9 cellular contexts compared by ENCODE assay signal in the genomic region with DNA sequence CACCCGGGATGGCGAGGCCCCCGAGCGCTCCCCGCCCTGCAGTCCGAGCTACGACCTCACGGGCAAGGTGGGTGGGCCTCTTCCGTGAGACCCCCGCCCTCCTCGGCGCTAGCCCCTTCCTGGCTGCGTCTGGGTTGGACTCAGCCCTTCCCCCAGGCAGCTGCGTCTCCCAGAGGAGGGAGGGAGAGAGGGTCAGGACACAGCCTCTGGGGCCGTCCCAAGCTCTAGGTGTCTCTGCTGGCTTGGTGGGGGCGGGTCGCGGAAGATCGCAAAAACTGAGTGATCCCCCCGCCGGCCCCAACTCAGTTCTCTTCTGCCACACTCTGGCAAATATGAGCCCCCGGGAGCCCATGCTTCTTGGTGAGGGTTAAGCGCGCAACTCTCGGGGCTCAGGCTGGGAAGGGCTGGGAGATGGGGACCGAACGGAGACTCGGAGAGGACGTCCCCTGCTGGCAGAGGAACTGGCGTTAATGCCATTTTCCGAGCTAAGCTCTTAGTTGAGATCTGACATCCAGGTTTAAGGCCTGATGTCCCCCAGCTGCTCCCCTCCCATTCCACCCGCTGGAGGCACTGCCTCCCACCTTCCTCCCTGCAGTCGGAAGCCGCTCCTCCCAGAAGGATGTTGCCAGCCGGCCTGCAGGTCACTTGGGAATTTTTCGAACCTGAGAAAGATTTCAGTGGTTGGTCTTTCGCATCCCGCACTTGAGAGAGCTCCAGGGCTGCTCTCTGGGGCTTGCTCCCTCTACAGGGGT. TPM values are rescaled to one million over a fixed set of nuclear protein-coding genes. Genes with fewer than 3 reads are reported as not detected.
DNase-seq lines count a peak whose midpoint lies in the region; ATAC-seq, FAIRE-seq and TF ChIP-seq lines count a peak whose summit lies in the region.
"Had no signal": no experiment of that assay in that cellular context is flagged by ENCODE, and none has a peak within 500 bp of the region (broad histone marks: within the 10 kb centered on the region; RNA-seq: fewer than 3 reads in every experiment).

No MANE protein-coding gene starts in this region.

- H3K27me3 Mint-ChIP-seq in MCF 10A (ENCODE audit: insufficient read depth, unreplicated experiment), result peaks cover 24% of the 10 kb centered on the region

- peaks cover 60% of the 10 kb centered on the region for H3K27me3 ChIP-seq in PC-3 (ENCODE audit: low read length)
- peaks cover 6 to 39% of the 10 kb centered on the region in 2 experiments; a peak in 4 of 5 replicates for H3K27me3 ChIP-seq in HepG2 (ENCODE audit: control insufficient read depth in 1 of 2, insufficient read depth in 2 of 2, low read length in 2 of 2)
- no peaks in the 10 kb centered on the region for H3K27me3 ChIP-seq in thymus (ENCODE audit: control insufficient read depth, insufficient read depth)

- H3K4me1 ChIP-seq in PC-3 (ENCODE audit: insufficient read depth, low read length), result peaks cover 22% of the 10 kb centered on the region
- H3K4me1 ChIP-seq in HepG2 (ENCODE audit: insufficient read depth, low read length), result peaks cover 67% of the 10 kb centered on the region
- H3K4me1 ChIP-seq in thymus (ENCODE audit: control insufficient read depth, insufficient read depth, low read length), result peaks cover 28% of the 10 kb centered on the region

- H3K79me2 ChIP-seq in PC-3 (ENCODE audit: low read length) (no peaks in the 10 kb centered on the region), HepG2 (ENCODE audit: insufficient read depth, low read length) (no peaks in the 10 kb centered on the region)

- H4K20me1 ChIP-seq in PC-3 (ENCODE audit: low read length) (no peaks in the 10 kb centered on the region), HepG2 (ENCODE audit: insufficient read depth, low read length) (no peaks in the 10 kb centered on the region)

- H3K4me1 Mint-ChIP-seq in MCF 10A (ENCODE audit: insufficient read depth, unreplicated experiment), result no peaks in the 10 kb centered on the region

- no peaks in the 10 kb centered on the region for H3K36me3 Mint-ChIP-seq in MCF 10A (ENCODE audit: insufficient read depth, unreplicated experiment)

- TF ChIP-seq POLR2A in HepG2 (IDR thresholded peaks at IDR 0.05; ENCODE audit: insufficient read depth in 1 of 2, low read depth in 2 of 2, low read length in 2 of 2), result no peak

- in situ Hi-C loops in ACHN (cut with HindIII; ENCODE audit: low pct_ligation_motif_present, low pct_unique_long_range_greater_than_20kb, low sequenced_read_pairs), result no loop called here
- in situ Hi-C loops in GM13976 (cut with MboI; ENCODE audit: low sequenced_read_pairs, unreplicated experiment), result no loop called here
- in situ Hi-C loops in HepG2 (cut with HindIII; ENCODE audit: extremely low pct_ligation_motif_present, low pct_unique_long_range_greater_than_20kb), result loop anchor here (5.0 kb wide), 1 partner anchor 80 kb away; no protein-coding TSS in a partner anchor

- H3K9me3 ChIP-seq in PC-3 (ENCODE audit: low read length) (no peaks in the 10 kb centered on the region), HepG2 (ENCODE audit: low read length) (no peaks in the 10 kb centered on the region), thymus (ENCODE audit: control insufficient read depth) (no peaks in the 10 kb centered on the region)

- ATAC-seq in PC-3 (no peak; the same call in 1 of the 2 replicates), HepG2 (peak; percentile 45)

- H3K4me3 ChIP-seq in PC-3 (ENCODE audit: low read length), result no peak overlapping the region
- H3K4me3 ChIP-seq in HepG2 (replicated peaks in 1 of 3; ENCODE audit: insufficient read depth in 1 of 3, low read depth in 2 of 3, low read length in 3 of 3), result peak overlapping the region; percentile 39 to 78 (median 67)
- peak overlapping the region; percentile 71 for H3K4me3 ChIP-seq in thymus (ENCODE audit: low read length)

- H3K36me3 ChIP-seq in PC-3 (ENCODE audit: low read depth, low read length) (no peaks in the 10 kb centered on the region), HepG2 (replicated peaks in 1 of 2; ENCODE audit: control insufficient read depth in 1 of 2, insufficient read depth in 2 of 2, low read length in 2 of 2) (no peaks in the 10 kb centered on the region), thymus (ENCODE audit: control insufficient read depth, insufficient read depth) (no peaks in the 10 kb centered on the region)

- intact Hi-C loops in PC-3 (cut with micrococcal nuclease) (no loop called here), MCF 10A (cut with micrococcal nuclease) (loop anchor here (1.0 kb wide), 1 partner anchor 80 kb away; no protein-coding TSS in a partner anchor), HepG2 (cut with micrococcal nuclease; ENCODE audit: unreplicated experiment) (no loop called here), posterior vena cava (cut with DNase I) (no loop called here)

- no peak overlapping the region for H3K27ac Mint-ChIP-seq in MCF 10A (ENCODE audit: low read depth, unreplicated experiment)

- H2AFZ ChIP-seq in PC-3 (ENCODE audit: low read length), result no peak overlapping the region
- H2AFZ ChIP-seq in HepG2 (ENCODE audit: low read length), result no peak overlapping the region

- no peaks in the 10 kb centered on the region for H3K9me2 ChIP-seq in PC-3 (replicated peaks; ENCODE audit: low read length)

- no peaks in the 10 kb centered on the region for H3K9me3 Mint-ChIP-seq in MCF 10A (ENCODE audit: unreplicated experiment)

- BruUV-seq in PC-3 (replicated peaks; lab: Mats Ljungman, UMichigan) (no TSS peak), MCF 10A (replicated peaks; lab: Mats Ljungman, UMichigan) (no TSS peak), HepG2 (replicated peaks; lab: Mats Ljungman, UMichigan) (TSS peak; percentile 68)

- H3K4me3 Mint-ChIP-seq in MCF 10A (ENCODE audit: unreplicated experiment), result no peak overlapping the region

- H3K4me2 ChIP-seq in PC-3 (ENCODE audit: low read length) (peak overlapping the region; percentile 38), HepG2 (ENCODE audit: low read depth, low read length) (peak overlapping the region; percentile 92)

- peak; percentile 63 for TF ChIP-seq RAD21 in HepG2 (CRISPR knock-in tag; IDR thresholded peaks at IDR 0.05)

- no peak for TF ChIP-seq EP300 in HepG2 (IDR thresholded peaks at IDR 0.05; ENCODE audit: low read depth in 2 of 2, low read length in 2 of 2)
- TF ChIP-seq EP300 in HepG2 (CRISPR knock-in tag; IDR thresholded peaks at IDR 0.05; ENCODE audit: borderline replicate concordance), result no peak

- CTCF ChIA-PET in PC-3 (lab: Charles Lee), result interaction anchor here (0.6 to 3.5 kb wide), 3 partner anchors 39 to 194 kb away, joined by 3 to 53 read pairs (median 5); a partner anchor contains a TSS
- CTCF ChIA-PET in MCF 10A (lab: Yijun Ruan, JAX), result interaction anchor here (0.6 to 1.2 kb wide), 4 partner anchors 54 to 220 kb away, joined by 3 to 4 read pairs (median 4); no protein-coding TSS in a partner anchor
- CTCF ChIA-PET in HepG2 (lab: Yijun Ruan, JAX; ENCODE audit: low intra/inter-chr PET ratio, low total read pairs), result interaction anchor here (1.4 to 2.8 kb wide), 2 partner anchors 8 to 81 kb away, joined by 5 to 22 read pairs; no protein-coding TSS in a partner anchor

- no peak overlapping the region for H3K9ac ChIP-seq in PC-3 (ENCODE audit: low read length)
- peak overlapping the region; percentile 59 for H3K9ac ChIP-seq in HepG2 (ENCODE audit: insufficient read depth, low read depth, low read length)

- DNase-seq in ACHN, result peak; percentile 46
- peak; percentile 80 for DNase-seq in GM13976 (ENCODE audit: low spot score)
- peak; percentile 28 for DNase-seq in PC-3
- DNase-seq in MCF 10A (ENCODE audit: unreplicated experiment), result no peak
- peak; percentile 55 for DNase-seq in HepG2 (ENCODE audit: low spot score)
- DNase-seq in NCI-H2196 treated with DMSO at 0.1 percent for 48 hours (lab: John Stamatoyannopoulos, UW; ENCODE audit: unreplicated experiment), result no peak
- no peak for DNase-seq in posterior vena cava (ENCODE audit: low spot score)

- TF ChIP-seq CTCF in GM13976 (IDR thresholded peaks at IDR 0.05; ENCODE audit: borderline replicate concordance, control extremely low read depth, extremely low read depth, insufficient read depth, missing control alignments) (peak; percentile 62), PC-3 (conservative IDR thresholded peaks at IDR 0.05; ENCODE audit: low read depth, low read length) (peak; percentile 54; the same call in 1 of the 2 replicates), MCF 10A (IDR thresholded peaks at IDR 0.05; ENCODE audit: unreplicated experiment) (peak; percentile 28), HepG2 (CRISPR knock-in tag; IDR thresholded peaks at IDR 0.05) (peak; percentile 76)

- POLR2A ChIA-PET in PC-3 (lab: Charles Lee; ENCODE audit: unreplicated experiment) (no interaction called here), MCF 10A (lab: Yijun Ruan, JAX) (no interaction called here), HepG2 (lab: Yijun Ruan, JAX) (interaction anchor here (0.7 to 5.6 kb wide), 17 partner anchors 9 to 534 kb away, joined by 3 to 221 read pairs (median 6); a partner anchor contains a TSS)

- no peaks in the 10 kb centered on the region for H3F3A ChIP-seq in PC-3 (ENCODE audit: low read length, unreplicated experiment)

- H3K27ac ChIP-seq in PC-3 (ENCODE audit: low read length) (no peak overlapping the region), HepG2 (ENCODE audit: extremely low read length, insufficient read depth, low read length) (peak overlapping the region; percentile 69), thymus (ENCODE audit: low read depth) (peak overlapping the region; percentile 93)
- H3K27ac ChIP-seq: epithelial cell of prostate had no signal

- FAIRE-seq in HepG2 (lab: Jason Lieb, UNC), result no peak

- under 1% methylated on average over 26 of the region's 38 CpGs for WGBS in HepG2 (ENCODE audit: low lambda C conversion rate)
- under 1% methylated on average over 38 of the region's 38 CpGs for WGBS in thymus

RNA-seq across cellular contexts. Expression of a gene that starts 0.4 kb away (rescaled TPM):
- total RNA-seq in PC-3 (2014; rRNA removed), result 0.17 and 0.66 TPM in 2 replicates
- total RNA-seq in MCF 10A (2022), result not detected in 2 replicates
- 0.91 and 1.1 TPM in 2 replicates for total RNA-seq in HepG2 (2016; rRNA removed; fragmentation: Illumina TruSeq; extraction: Trizol)
- 0.30 TPM in 1 of 2 replicates, not detected in the other for total RNA-seq in HepG2 (2016; cell fraction: cytosol; rRNA removed; fragmentation: Illumina TruSeq; extraction: Trizol; ENCODE audit: low read depth)
- total RNA-seq in HepG2 (2016; cell fraction: insoluble cytoplasmic fraction; rRNA removed; fragmentation: Illumina TruSeq; extraction: Trizol), result 0.73 and 1.0 TPM in 2 replicates
- total RNA-seq in HepG2 (2016; cell fraction: membrane; rRNA removed; fragmentation: Illumina TruSeq; extraction: Trizol), result 0.83 and 0.93 TPM in 2 replicates
- total RNA-seq in HepG2 (2016; cell fraction: nucleus; rRNA removed; fragmentation: Illumina TruSeq; extraction: Trizol), result 0.96 and 1.3 TPM in 2 replicates
- polyA plus RNA-seq in HepG2 (2011; rRNA removed), result 3.7 and 4.7 TPM in 2 replicates
- polyA plus RNA-seq in HepG2 (2011; cell fraction: cytosol; rRNA removed), result 2.1 and 2.8 TPM in 2 replicates
- polyA plus RNA-seq in HepG2 (2011; cell fraction: nucleus; rRNA removed), result 7.0 and 8.4 TPM in 2 replicates
- polyA plus RNA-seq in HepG2 (2012), result 1.8 and 2.4 TPM in 2 replicates
- polyA plus RNA-seq in HepG2 (2016; cell fraction: cytosol; fragmentation: Illumina TruSeq; extraction: Trizol; ENCODE audit: low read depth), result 0.18 and 0.22 TPM in 2 replicates
- polyA plus RNA-seq in HepG2 (2016; cell fraction: insoluble cytoplasmic fraction; fragmentation: Illumina TruSeq; extraction: Trizol; ENCODE audit: low read depth), result 0.83 and 0.93 TPM in 2 replicates
- polyA plus RNA-seq in HepG2 (2016; cell fraction: membrane; fragmentation: Illumina TruSeq; extraction: Trizol; ENCODE audit: low read depth), result 0.48 and 0.49 TPM in 2 replicates
- polyA plus RNA-seq in HepG2 (2016; cell fraction: nucleus; fragmentation: Illumina TruSeq; extraction: Trizol; ENCODE audit: insufficient read depth, low read depth), result 2.4 and 2.8 TPM in 2 replicates
- 2.2 TPM in 1 of 2 replicates, not detected in the other for polyA minus RNA-seq in HepG2 (2011; rRNA and poly(A)+ RNA removed; ENCODE audit: low replicate concordance)
- 0.70 and 2.0 TPM in 2 replicates for polyA minus RNA-seq in HepG2 (2011; cell fraction: cytosol; rRNA and poly(A)+ RNA removed)
- 1.4 and 1.7 TPM in 2 replicates for polyA minus RNA-seq in HepG2 (2011; cell fraction: nucleus; rRNA and poly(A)+ RNA removed)
- polyA plus RNA-seq in thymus, result 29.3 TPM
- total RNA-seq in posterior vena cava, result 1 to 10 TPM; 1.1 to 1.6 TPM

RNA-seq across cellular contexts. Expression of a gene that starts 11.0 kb away (rescaled TPM):
- total RNA-seq in PC-3 (2014; rRNA removed), result 75.0 and 116 TPM in 2 replicates
- total RNA-seq in MCF 10A (2022), result 23.9 and 25.3 TPM in 2 replicates
- 138 and 169 TPM in 2 replicates for total RNA-seq in HepG2 (2016; rRNA removed; fragmentation: Illumina TruSeq; extraction: Trizol)
- 27.0 and 28.2 TPM in 2 replicates for total RNA-seq in HepG2 (2016; cell fraction: cytosol; rRNA removed; fragmentation: Illumina TruSeq; extraction: Trizol; ENCODE audit: low read depth)
- total RNA-seq in HepG2 (2016; cell fraction: insoluble cytoplasmic fraction; rRNA removed; fragmentation: Illumina TruSeq; extraction: Trizol), result 118 and 171 TPM in 2 replicates
- total RNA-seq in HepG2 (2016; cell fraction: membrane; rRNA removed; fragmentation: Illumina TruSeq; extraction: Trizol), result 64.4 and 79.9 TPM in 2 replicates
- total RNA-seq in HepG2 (2016; cell fraction: nucleus; rRNA removed; fragmentation: Illumina TruSeq; extraction: Trizol), result 75.3 and 85.2 TPM in 2 replicates
- 266 and 269 TPM in 2 replicates for polyA plus RNA-seq in HepG2 (2011; rRNA removed)
- 232 and 243 TPM in 2 replicates for polyA plus RNA-seq in HepG2 (2011; cell fraction: cytosol; rRNA removed)
- polyA plus RNA-seq in HepG2 (2011; cell fraction: nucleus; rRNA removed), result 152 and 164 TPM in 2 replicates
- 209 and 226 TPM in 2 replicates for polyA plus RNA-seq in HepG2 (2012)
- polyA plus RNA-seq in HepG2 (2016; cell fraction: cytosol; fragmentation: Illumina TruSeq; extraction: Trizol; ENCODE audit: low read depth), result 52.4 and 55.7 TPM in 2 replicates
- 275 and 359 TPM in 2 replicates for polyA plus RNA-seq in HepG2 (2016; cell fraction: insoluble cytoplasmic fraction; fragmentation: Illumina TruSeq; extraction: Trizol; ENCODE audit: low read depth)
- 109 and 126 TPM in 2 replicates for polyA plus RNA-seq in HepG2 (2016; cell fraction: membrane; fragmentation: Illumina TruSeq; extraction: Trizol; ENCODE audit: low read depth)
- polyA plus RNA-seq in HepG2 (2016; cell fraction: nucleus; fragmentation: Illumina TruSeq; extraction: Trizol; ENCODE audit: insufficient read depth, low read depth), result 248 and 253 TPM in 2 replicates
- polyA minus RNA-seq in HepG2 (2011; rRNA and poly(A)+ RNA removed; ENCODE audit: low replicate concordance), result 92.0 and 295 TPM in 2 replicates
- polyA minus RNA-seq in HepG2 (2011; cell fraction: cytosol; rRNA and poly(A)+ RNA removed), result 130 and 139 TPM in 2 replicates
- polyA minus RNA-seq in HepG2 (2011; cell fraction: nucleus; rRNA and poly(A)+ RNA removed), result 62.8 and 68.1 TPM in 2 replicates
- polyA plus RNA-seq in thymus, result 56.6 TPM
- 10 to 100 TPM in 1 of 2 donors, 1 to 10 TPM in 1; 7.0 to 11.5 TPM for total RNA-seq in posterior vena cava

RNA-seq across cellular contexts. Expression of a gene that starts 24.8 kb away (rescaled TPM):
- not detected in 2 replicates for total RNA-seq in PC-3 (2014; rRNA removed)
- total RNA-seq in MCF 10A (2022), result not detected in 2 replicates
- not detected in 2 replicates for total RNA-seq in HepG2 (2016; rRNA removed; fragmentation: Illumina TruSeq; extraction: Trizol)
- total RNA-seq in HepG2 (2016; cell fraction: cytosol; rRNA removed; fragmentation: Illumina TruSeq; extraction: Trizol; ENCODE audit: low read depth), result not detected in 2 replicates
- total RNA-seq in HepG2 (2016; cell fraction: insoluble cytoplasmic fraction; rRNA removed; fragmentation: Illumina TruSeq; extraction: Trizol), result not detected in 2 replicates
- total RNA-seq in HepG2 (2016; cell fraction: membrane; rRNA removed; fragmentation: Illumina TruSeq; extraction: Trizol), result not detected in 2 replicates
- not detected in 2 replicates for total RNA-seq in HepG2 (2016; cell fraction: nucleus; rRNA removed; fragmentation: Illumina TruSeq; extraction: Trizol)
- polyA plus RNA-seq in HepG2 (2011; rRNA removed), result not detected in 2 replicates
- polyA plus RNA-seq in HepG2 (2011; cell fraction: cytosol; rRNA removed), result not detected in 2 replicates
- not detected in 2 replicates for polyA plus RNA-seq in HepG2 (2011; cell fraction: nucleus; rRNA removed)
- polyA plus RNA-seq in HepG2 (2012), result not detected in 2 replicates
- not detected in 2 replicates for polyA plus RNA-seq in HepG2 (2016; cell fraction: cytosol; fragmentation: Illumina TruSeq; extraction: Trizol; ENCODE audit: low read depth)
- not detected in 2 replicates for polyA plus RNA-seq in HepG2 (2016; cell fraction: insoluble cytoplasmic fraction; fragmentation: Illumina TruSeq; extraction: Trizol; ENCODE audit: low read depth)
- polyA plus RNA-seq in HepG2 (2016; cell fraction: membrane; fragmentation: Illumina TruSeq; extraction: Trizol; ENCODE audit: low read depth), result not detected in 2 replicates
- not detected in 2 replicates for polyA plus RNA-seq in HepG2 (2016; cell fraction: nucleus; fragmentation: Illumina TruSeq; extraction: Trizol; ENCODE audit: insufficient read depth, low read depth)
- polyA minus RNA-seq in HepG2 (2011; rRNA and poly(A)+ RNA removed; ENCODE audit: low replicate concordance), result not detected in 2 replicates
- polyA minus RNA-seq in HepG2 (2011; cell fraction: cytosol; rRNA and poly(A)+ RNA removed), result not detected in 2 replicates
- polyA minus RNA-seq in HepG2 (2011; cell fraction: nucleus; rRNA and poly(A)+ RNA removed), result not detected in 2 replicates
- 6.0 TPM for polyA plus RNA-seq in thymus
- 1 to 10 TPM in 1 of 2 donors, under 1 TPM in 1; 0.48 to 3.1 TPM for total RNA-seq in posterior vena cava

RNA-seq across cellular contexts. Expression of a gene that starts 38.7 kb away (rescaled TPM):
- total RNA-seq in PC-3 (2014; rRNA removed), result 47.2 and 55.4 TPM in 2 replicates
- 58.1 and 64.8 TPM in 2 replicates for total RNA-seq in MCF 10A (2022)
- total RNA-seq in HepG2 (2016; rRNA removed; fragmentation: Illumina TruSeq; extraction: Trizol), result 37.6 and 44.2 TPM in 2 replicates
- total RNA-seq in HepG2 (2016; cell fraction: cytosol; rRNA removed; fragmentation: Illumina TruSeq; extraction: Trizol; ENCODE audit: low read depth), result 16.5 and 18.6 TPM in 2 replicates
- 38.7 and 44.6 TPM in 2 replicates for total RNA-seq in HepG2 (2016; cell fraction: insoluble cytoplasmic fraction; rRNA removed; fragmentation: Illumina TruSeq; extraction: Trizol)
- total RNA-seq in HepG2 (2016; cell fraction: membrane; rRNA removed; fragmentation: Illumina TruSeq; extraction: Trizol), result 25.6 and 29.9 TPM in 2 replicates
- total RNA-seq in HepG2 (2016; cell fraction: nucleus; rRNA removed; fragmentation: Illumina TruSeq; extraction: Trizol), result 44.5 and 46.0 TPM in 2 replicates
- polyA plus RNA-seq in HepG2 (2011; rRNA removed), result 39.7 and 49.8 TPM in 2 replicates
- polyA plus RNA-seq in HepG2 (2011; cell fraction: cytosol; rRNA removed), result 37.1 and 45.5 TPM in 2 replicates
- polyA plus RNA-seq in HepG2 (2011; cell fraction: nucleus; rRNA removed), result 152 and 183 TPM in 2 replicates
- 37.3 and 50.6 TPM in 2 replicates for polyA plus RNA-seq in HepG2 (2012)
- polyA plus RNA-seq in HepG2 (2016; cell fraction: cytosol; fragmentation: Illumina TruSeq; extraction: Trizol; ENCODE audit: low read depth), result 8.7 and 8.9 TPM in 2 replicates
- polyA plus RNA-seq in HepG2 (2016; cell fraction: insoluble cytoplasmic fraction; fragmentation: Illumina TruSeq; extraction: Trizol; ENCODE audit: low read depth), result 35.3 and 35.8 TPM in 2 replicates
- polyA plus RNA-seq in HepG2 (2016; cell fraction: membrane; fragmentation: Illumina TruSeq; extraction: Trizol; ENCODE audit: low read depth), result 17.6 and 19.9 TPM in 2 replicates
- 74.0 and 80.9 TPM in 2 replicates for polyA plus RNA-seq in HepG2 (2016; cell fraction: nucleus; fragmentation: Illumina TruSeq; extraction: Trizol; ENCODE audit: insufficient read depth, low read depth)
- 32.3 and 53.7 TPM in 2 replicates for polyA minus RNA-seq in HepG2 (2011; rRNA and poly(A)+ RNA removed; ENCODE audit: low replicate concordance)
- polyA minus RNA-seq in HepG2 (2011; cell fraction: cytosol; rRNA and poly(A)+ RNA removed), result 12.7 and 14.7 TPM in 2 replicates
- 56.3 and 64.3 TPM in 2 replicates for polyA minus RNA-seq in HepG2 (2011; cell fraction: nucleus; rRNA and poly(A)+ RNA removed)
- 31.1 TPM for polyA plus RNA-seq in thymus
- 10 to 100 TPM; 26.8 to 31.7 TPM for total RNA-seq in posterior vena cava

Comparison
In these comparisons a context has a peak if more than half of its experiments do, and no peak if none do; other contexts are left out.
1. DNase-seq: peak in ACHN (single experiment), GM13976 (single experiment), PC-3 (single experiment) and HepG2 (single experiment); none in MCF 10A (single experiment), NCI-H2196 treated with DMSO at 0.1 percent for 48 hours (single experiment) and posterior vena cava (single experiment).
2. Peak in every context shown above with its lines, with median percentiles within 50 percentile points of each other: CTCF ChIP-seq.